In the genomic region with DNA sequence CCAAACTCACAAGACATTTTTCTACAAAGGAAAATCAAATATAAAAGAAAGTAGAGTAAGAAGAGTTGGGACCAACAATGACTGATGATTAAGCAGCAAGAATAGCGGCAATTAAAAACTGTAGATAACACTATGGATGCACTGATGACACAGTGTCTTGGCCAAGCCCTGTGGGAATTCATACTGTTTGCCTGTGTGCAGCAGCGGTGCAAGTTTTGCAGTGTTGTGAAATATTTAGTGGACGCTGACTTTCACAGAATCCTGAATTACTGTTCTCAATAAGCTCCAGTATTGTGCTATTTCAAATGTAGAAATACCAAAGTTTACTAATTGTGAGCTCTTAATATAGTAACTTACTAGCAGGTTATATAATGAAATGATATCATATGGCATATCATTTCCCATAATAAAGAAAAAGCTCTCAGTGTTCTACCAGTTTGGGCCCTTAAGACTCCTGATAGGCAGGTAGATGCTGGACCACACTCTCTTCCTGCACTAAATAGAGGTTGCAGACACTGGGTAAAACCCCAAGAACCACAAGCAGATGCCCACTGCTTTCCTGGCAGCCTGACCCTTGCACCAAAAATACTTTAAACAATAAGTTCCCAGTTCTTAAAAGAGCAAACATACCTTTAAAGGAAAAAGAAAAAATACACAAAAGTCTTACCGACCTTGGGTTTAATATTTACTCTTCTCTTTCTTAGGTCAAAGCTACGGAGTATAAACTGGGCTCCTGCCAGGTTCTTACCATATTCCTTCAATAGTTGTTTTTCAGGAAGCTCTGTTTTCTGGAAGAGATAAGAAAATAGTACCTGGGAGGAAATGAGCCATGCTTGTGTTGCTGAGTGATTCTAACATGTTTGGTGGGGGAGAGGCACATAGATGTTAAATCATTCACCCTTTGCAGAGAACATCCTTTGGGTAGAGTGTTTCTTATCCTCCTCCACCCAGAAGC, we compare ENCODE assay signal across 20 cellular contexts. TPM values are rescaled to one million over a fixed set of nuclear protein-coding genes. Genes with fewer than 3 reads are reported as not detected.
DNase-seq lines count a peak whose midpoint lies in the region; ATAC-seq and TF ChIP-seq lines count a peak whose summit lies in the region.
"Had no signal": no experiment of that assay in that cellular context is flagged by ENCODE, and none has a peak within 500 bp of the region (broad histone marks: within the 10 kb centered on the region; RNA-seq: fewer than 3 reads in every experiment).

No MANE protein-coding gene starts in this region.

- CTCF ChIA-PET in RWPE1 (lab: Yijun Ruan, JAX), result interaction anchor here (0.5 to 1.6 kb wide), 7 partner anchors 10 to 1634 kb away, joined by 3 to 9 read pairs (median 4); no protein-coding TSS in a partner anchor
- CTCF ChIA-PET in CD4-positive, alpha-beta memory T cell (lab: Charles Lee; ENCODE audit: partially characterized antibody), result interaction anchor here (0.8 to 4.3 kb wide), 4 partner anchors 15 to 350 kb away, joined by 4 to 33 read pairs (median 7); no protein-coding TSS in a partner anchor

- H3K4me1 Mint-ChIP-seq in natural killer cell, result no peaks in the 10 kb centered on the region
- no peaks in the 10 kb centered on the region for H3K4me1 Mint-ChIP-seq in CD4-positive, alpha-beta memory T cell
- H3K4me1 Mint-ChIP-seq: central memory CD8-positive, alpha-beta T cell; immature natural killer cell; stimulated activated naive CD8-positive, alpha-beta T cell treated with anti-CD3 and anti-CD28 coated beads, Interleukin-15, amount 100 ng/mL, for 72 hours had no signal

- no peaks in the 10 kb centered on the region for H3K9me3 ChIP-seq in parathyroid adenoma (ENCODE audit: control insufficient read depth, low read length)
- H3K9me3 ChIP-seq in CD4-positive, alpha-beta memory T cell (ENCODE audit: control insufficient read depth in 1 of 2, low read length in 2 of 2), result no peaks in the 10 kb centered on the region
- H3K9me3 ChIP-seq: gastrocnemius medialis, SJSA1 had no signal

- POLR2A ChIA-PET in RWPE1 (lab: Yijun Ruan, JAX; ENCODE audit: low non-redundant PET), result no interaction called here
- POLR2A ChIA-PET in CD4-positive, alpha-beta memory T cell (lab: Charles Lee; ENCODE audit: partially characterized antibody), result no interaction called here

- peak overlapping the region; percentile 28 for H2AFZ ChIP-seq in parathyroid adenoma

- peak overlapping the region; percentile 82 for H3K27ac ChIP-seq in RWPE1
- H3K27ac ChIP-seq in parathyroid adenoma, result no peak overlapping the region
- H3K27ac ChIP-seq in CD4-positive, alpha-beta memory T cell (ENCODE audit: low read depth, low read length), result no peak overlapping the region
- H3K27ac ChIP-seq: SJSA1 had no signal

- H3K4me2 ChIP-seq in parathyroid adenoma (ENCODE audit: low read length), result no peak overlapping the region

- H3K4me3 Mint-ChIP-seq in natural killer cell, result no peak overlapping the region
- H3K4me3 Mint-ChIP-seq in CD4-positive, alpha-beta memory T cell, result no peak overlapping the region
- H3K4me3 Mint-ChIP-seq: activated naive CD8-positive, alpha-beta T cell; central memory CD8-positive, alpha-beta T cell; immature natural killer cell; stimulated activated naive CD8-positive, alpha-beta T cell treated with anti-CD3 and anti-CD28 coated beads, Interleukin-15, amount 100 ng/mL, for 72 hours had no signal

- peak; percentile 17 for DNase-seq in H4 (ENCODE audit: low spot score)
- DNase-seq in RWPE1 (ENCODE audit: low spot score), result peak; percentile 35
- DNase-seq in fibroblast of pulmonary artery (ENCODE audit: low read depth), result peak; percentile 73
- DNase-seq in stimulated activated CD4-positive, alpha-beta T cell treated with anti-CD3 and anti-CD28 coated beads, Interleukin-2, amount 100 ng/mL, for 24 hours, result no peak
- DNase-seq in natural killer cell, result no peak
- no peak for DNase-seq in CD4-positive, alpha-beta memory T cell
- DNase-seq: activated T-cell treated with anti-CD3 and anti-CD28 coated beads, Interleukin-2, amount 50 U/mL, for 1 hour; AML-193; gastrocnemius medialis; immature natural killer cell; NCI-H1417 treated with DMSO at 0.1 percent for 48 hours; nucleus accumbens; stimulated activated CD4-positive, alpha-beta T cell treated with anti-CD3 and anti-CD28 coated beads, Interleukin-12 subunit alpha, Interleukin-12 subunit beta, amount 100 ng/mL, for 4 hours; stimulated activated naive CD8-positive, alpha-beta T cell treated with anti-CD3 and anti-CD28 coated beads, Interleukin-15, amount 100 ng/mL, for 72 hours had no signal

- H3K4me3 ChIP-seq in fibroblast of pulmonary artery (replicated peaks; ENCODE audit: low read depth, low read length), result no peak overlapping the region
- no peak overlapping the region for H3K4me3 ChIP-seq in parathyroid adenoma (ENCODE audit: low read depth, low read length)
- no peak overlapping the region for H3K4me3 ChIP-seq in CD4-positive, alpha-beta memory T cell (ENCODE audit: low read length in 2 of 2)
- H3K4me3 ChIP-seq: gastrocnemius medialis, K562, SJSA1 had no signal

- H3K4me1 ChIP-seq in parathyroid adenoma, result peaks cover 3% of the 10 kb centered on the region
- H3K4me1 ChIP-seq in CD4-positive, alpha-beta memory T cell (ENCODE audit: insufficient read depth, low read length), result no peaks in the 10 kb centered on the region
- H3K4me1 ChIP-seq: gastrocnemius medialis had no signal

- intact Hi-C loops in natural killer cell (cut with micrococcal nuclease), result no loop called here
- intact Hi-C loops in CD4-positive, alpha-beta memory T cell (cut with micrococcal nuclease), result no loop called here

- ATAC-seq in HG03025 (IDR thresholded peaks at IDR 0.05; ENCODE audit: low FRiP score, unreplicated experiment), result no peak
- ATAC-seq in natural killer cell, result no peak
- ATAC-seq: gastrocnemius medialis; K562; stimulated activated naive CD8-positive, alpha-beta T cell treated with anti-CD3 and anti-CD28 coated beads, Interleukin-15, amount 100 ng/mL, for 72 hours had no signal

- H3K27ac Mint-ChIP-seq in natural killer cell, result no peak overlapping the region
- H3K27ac Mint-ChIP-seq in CD4-positive, alpha-beta memory T cell, result no peak overlapping the region
- H3K27ac Mint-ChIP-seq: activated naive CD8-positive, alpha-beta T cell; immature natural killer cell; stimulated activated naive CD8-positive, alpha-beta T cell treated with anti-CD3 and anti-CD28 coated beads, Interleukin-15, amount 100 ng/mL, for 72 hours had no signal

- H3K79me2 ChIP-seq in parathyroid adenoma, result no peaks in the 10 kb centered on the region

- H3K9me3 Mint-ChIP-seq in natural killer cell, result no peaks in the 10 kb centered on the region
- no peaks in the 10 kb centered on the region for H3K9me3 Mint-ChIP-seq in CD4-positive, alpha-beta memory T cell
- H3K9me3 Mint-ChIP-seq: central memory CD8-positive, alpha-beta T cell had no signal

- no peaks in the 10 kb centered on the region for H3K27me3 ChIP-seq in parathyroid adenoma (ENCODE audit: control insufficient read depth, insufficient read depth, low read length)
- H3K27me3 ChIP-seq in CD4-positive, alpha-beta memory T cell (ENCODE audit: insufficient read depth, low read length), result no peaks in the 10 kb centered on the region
- H3K27me3 ChIP-seq: gastrocnemius medialis, SJSA1 had no signal

- H3K27me3 Mint-ChIP-seq in natural killer cell (ENCODE audit: low read depth in 2 of 2), result peaks cover 22 to 47% of the 10 kb centered on the region in 2 donors
- H3K27me3 Mint-ChIP-seq in CD4-positive, alpha-beta memory T cell, result peaks cover 14 to 17% of the 10 kb centered on the region in 2 donors

- no peak overlapping the region for H3K9ac ChIP-seq in parathyroid adenoma

- no peaks in the 10 kb centered on the region for H3K36me3 ChIP-seq in parathyroid adenoma (ENCODE audit: control insufficient read depth, insufficient read depth, low read length)
- no peaks in the 10 kb centered on the region for H3K36me3 ChIP-seq in CD4-positive, alpha-beta memory T cell (ENCODE audit: insufficient read depth, low read length)
- H3K36me3 ChIP-seq: gastrocnemius medialis, SJSA1 had no signal

- TF ChIP-seq CTCF in RWPE1 (conservative IDR thresholded peaks at IDR 0.05; ENCODE audit: low read depth) (no peak), fibroblast of pulmonary artery (IDR thresholded peaks at IDR 0.05; ENCODE audit: low read length, missing control alignments) (no peak), parathyroid adenoma (IDR thresholded peaks at IDR 0.05) (no peak), natural killer cell (IDR thresholded peaks at IDR 0.05) (no peak)

- no peaks in the 10 kb centered on the region for H3K36me3 Mint-ChIP-seq in natural killer cell
- H3K36me3 Mint-ChIP-seq in CD4-positive, alpha-beta memory T cell, result no peaks in the 10 kb centered on the region
- H3K36me3 Mint-ChIP-seq: activated naive CD8-positive, alpha-beta T cell; immature natural killer cell had no signal

RNA-seq across cellular contexts. Expression of a gene that starts 41.6 kb away (rescaled TPM):
- 4.1 and 4.4 TPM in 2 replicates for total RNA-seq in H4 (2014; rRNA removed; shearing (Covaris generic))
- 1 to 10 TPM; 1.6 to 1.9 (median 1.8) TPM for total RNA-seq in natural killer cell
- total RNA-seq in CD4-positive, alpha-beta memory T cell, result 1 to 10 TPM; 5.0 to 5.1 TPM
- polyA plus RNA-seq in CD4-positive, alpha-beta memory T cell, result 1 to 10 TPM; 5.2 to 7.8 TPM

Comparison
In these comparisons a context has a peak if more than half of its experiments do, and no peak if none do; other contexts are left out.
1. DNase-seq: peak in H4 (single experiment), RWPE1 (single experiment) and fibroblast of pulmonary artery (single experiment); none in stimulated activated CD4-positive, alpha-beta T cell treated with anti-CD3 and anti-CD28 coated beads, Interleukin-2, amount 100 ng/mL, for 24 hours (0 of 2), natural killer cell (single experiment) and CD4-positive, alpha-beta memory T cell (0 of 5).